ENCODE assay signal across 8 cellular contexts in genomic region chr22:20703816-20704609, GRCh38.
DNase-seq lines count a peak whose midpoint lies in the region; ATAC-seq and TF ChIP-seq lines count a peak whose summit lies in the region.
"Not testable (repeated sequence)": the region's sequence is repeated elsewhere in the genome, so short reads cannot be mapped to it uniquely, and the experiment has no call there.

No MANE protein-coding gene starts in this region.

- not testable (repeated sequence) for H3K9me3 Mint-ChIP-seq in CD4-positive, alpha-beta T cell; mesothelial cell of epicardium

- intact Hi-C loops in CD4-positive, alpha-beta T cell (cut with DNase I, micrococcal nuclease): loop anchor here (2.0 to 5.0 kb wide), 3 partner anchors 37 to 207 kb away; partner anchors contain the start of gene KLHL22 (in 1 of the 2)

- peak overlapping the region; percentile 36 for H3K4me3 ChIP-seq in epithelial cell of proximal tubule (ENCODE audit: low read depth, low read length)

- peaks cover 14% of the 10 kb centered on the region for H3K36me3 Mint-ChIP-seq in CD4-positive, alpha-beta T cell (ENCODE audit: low read depth)
- H3K36me3 Mint-ChIP-seq in mesothelial cell of epicardium: not testable (repeated sequence)

- H3K4me3 Mint-ChIP-seq in CD4-positive, alpha-beta T cell: peak overlapping the region; percentile 77
- peak overlapping the region; percentile 54 for H3K4me3 Mint-ChIP-seq in mesothelial cell of epicardium

- peaks cover 15% of the 10 kb centered on the region for H3K4me1 Mint-ChIP-seq in CD4-positive, alpha-beta T cell (ENCODE audit: low read depth)
- H3K4me1 Mint-ChIP-seq in mesothelial cell of epicardium: peaks cover 13% of the 10 kb centered on the region

- peak; percentile 7 for ATAC-seq in CD4-positive, alpha-beta T cell (ENCODE audit: poor library complexity)
- ATAC-seq in GM21825 (IDR thresholded peaks at IDR 0.05; ENCODE audit: unreplicated experiment): peak; percentile 8

- CTCF ChIA-PET in CD4-positive, alpha-beta T cell (lab: Charles Lee): not testable (repeated sequence)

- DNase-seq in CD4-positive, alpha-beta T cell: peak in 4 of 10 experiments; percentile 9 to 47 (median 20)
- DNase-seq in NCI-H1105 treated with DMSO at 0.1 percent for 48 hours (lab: John Stamatoyannopoulos, UW) (peak; percentile 40), T-helper 9 cell (peak; percentile 26), mesothelial cell of epicardium (ENCODE audit: low spot score in 2 of 2, unreplicated experiment in 2 of 2) (peak in 1 of 2 experiments; percentile 49)
- peak; percentile 24 for DNase-seq in activated naive CD4-positive, alpha-beta T cell treated with anti-CD3 and anti-CD28 coated beads, Interleukin-2, amount 50 U/mL, for 16 hours
- DNase-seq in epithelial cell of proximal tubule (ENCODE audit: low read depth): not testable (repeated sequence)
- peak; percentile 8 for DNase-seq in stimulated activated CD4-positive, alpha-beta T cell treated with anti-CD3 and anti-CD28 coated beads, Interleukin-12 subunit alpha, Interleukin-12 subunit beta, amount 100 ng/mL, for 4 hours

- H3K27ac Mint-ChIP-seq in CD4-positive, alpha-beta T cell: peak overlapping the region; percentile 13
- not testable (repeated sequence) for H3K27ac Mint-ChIP-seq in mesothelial cell of epicardium

- not testable (repeated sequence) for H3K27ac ChIP-seq in CD4-positive, alpha-beta T cell (ENCODE audit: low read depth, low read length)

- POLR2A ChIA-PET in CD4-positive, alpha-beta T cell (lab: Charles Lee): interaction anchor here (0.6 to 3.0 kb wide), 10 partner anchors 33 to 405 kb away, joined by 3 to 26 read pairs (median 6); partner anchors contain the start of genes DGCR6L and ZNF74

- TF ChIP-seq CTCF in CD4-positive, alpha-beta T cell (IDR thresholded peaks at IDR 0.05); epithelial cell of proximal tubule (conservative IDR thresholded peaks at IDR 0.05; ENCODE audit: low read depth, low read length); mesothelial cell of epicardium (IDR thresholded peaks at IDR 0.05; ENCODE audit: unreplicated experiment): not testable (repeated sequence)

- not testable (repeated sequence) for H3K27me3 Mint-ChIP-seq in CD4-positive, alpha-beta T cell
- H3K27me3 Mint-ChIP-seq in mesothelial cell of epicardium (ENCODE audit: low read depth): peaks cover 17% of the 10 kb centered on the region

- H3K27me3 ChIP-seq in CD4-positive, alpha-beta T cell (ENCODE audit: control insufficient read depth, insufficient read depth, low read length): not testable (repeated sequence)

- H3K9me3 ChIP-seq in CD4-positive, alpha-beta T cell (ENCODE audit: control insufficient read depth, low read length): not testable (repeated sequence)
